22 cellular contexts compared by ENCODE assay signal in genomic region chr3:69319652-69320051, GRCh38.
DNase-seq lines count a peak whose midpoint lies in the region; ATAC-seq and TF ChIP-seq lines count a peak whose summit lies in the region.
"Had no signal": no experiment of that assay in that cellular context is flagged by ENCODE, and none has a peak within 500 bp of the region (broad histone marks: within the 10 kb centered on the region; RNA-seq: fewer than 3 reads in every experiment).

No MANE protein-coding gene starts in this region.

- TF ChIP-seq CTCF in OCI-LY1 (IDR thresholded peaks at IDR 0.05; ENCODE audit: low read length): no peak
- no peak for TF ChIP-seq CTCF in dorsolateral prefrontal cortex (IDR thresholded peaks at IDR 0.05 in 54 of 56, conservative IDR thresholded peaks at IDR 0.05 in 2 of 56; ENCODE audit: low read depth in 1 of 56, partially characterized antibody in 56 of 56)
- no peak for TF ChIP-seq CTCF in PC-9 (conservative IDR thresholded peaks at IDR 0.05)

- H3K4me1 ChIP-seq in OCI-LY1 (ENCODE audit: insufficient read depth, low read length, severe bottlenecking) (peaks cover 39% of the 10 kb centered on the region), PC-9 (replicated peaks; ENCODE audit: insufficient read depth) (no peaks in the 10 kb centered on the region)

- no peaks in the 10 kb centered on the region for H3K27me3 ChIP-seq in OCI-LY1 (ENCODE audit: insufficient read depth, low read length)
- H3K27me3 ChIP-seq in dorsolateral prefrontal cortex: peaks cover 0 to 5% (median 0%) of the 10 kb centered on the region in 45 donors
- no peaks in the 10 kb centered on the region for H3K27me3 ChIP-seq in PC-9 (ENCODE audit: insufficient read depth, low read depth)

- H3K9me2 ChIP-seq in OCI-LY1 (ENCODE audit: low read depth, low read length) (no peaks in the 10 kb centered on the region), PC-9 (ENCODE audit: insufficient read depth) (no peaks in the 10 kb centered on the region)

- no TSS peak for BruUV-seq in PC-9 (replicated peaks; lab: Mats Ljungman, UMichigan)

- POLR2A ChIA-PET in activated CD4-positive, alpha-beta memory T cell treated with anti-CD3 and anti-CD28 coated beads for 36 hours (lab: Charles Lee): no interaction called here
- POLR2A ChIA-PET in activated CD4-positive, alpha-beta memory T cell treated with anti-CD3 and anti-CD28 coated beads, Interleukin-2, amount 10 ng/mL, durations not matched to agents 7 days and 5 days (lab: Charles Lee): no interaction called here
- POLR2A ChIA-PET in PC-9 (lab: Charles Lee; ENCODE audit: unreplicated experiment): no interaction called here

- H3K4me2 ChIP-seq in OCI-LY1 (ENCODE audit: low read length) (peak overlapping the region; percentile 36; the same call in 1 of the 2 replicates), PC-9 (no peak overlapping the region)

- H3K27ac Mint-ChIP-seq in activated CD4-positive, alpha-beta memory T cell treated with anti-CD3 and anti-CD28 coated beads for 36 hours: no peak overlapping the region
- no peak overlapping the region for H3K27ac Mint-ChIP-seq in activated CD4-positive, alpha-beta memory T cell treated with anti-CD3 and anti-CD28 coated beads, Interleukin-2, amount 10 ng/mL, durations not matched to agents 7 days and 5 days
- H3K27ac Mint-ChIP-seq: CD8-positive, alpha-beta memory T cell had no signal

- H3K27ac ChIP-seq in OCI-LY1 (ENCODE audit: low read depth, low read length, poor library complexity, severe bottlenecking): peak overlapping the region; percentile 79
- peak overlapping the region in 58 of 59 donors; percentile 82 to 99 (median 96) for H3K27ac ChIP-seq in dorsolateral prefrontal cortex
- peak overlapping the region; percentile 71 for H3K27ac ChIP-seq in substantia nigra (ENCODE audit: low read depth, low read length, poor library complexity, severe bottlenecking)
- H3K27ac ChIP-seq in PC-9: no peak overlapping the region

- no peaks in the 10 kb centered on the region for H4K20me1 ChIP-seq in OCI-LY1 (ENCODE audit: insufficient read depth, low read length)
- H4K20me1 ChIP-seq in PC-9 (ENCODE audit: insufficient read depth): no peaks in the 10 kb centered on the region

- CTCF ChIA-PET in activated CD4-positive, alpha-beta memory T cell treated with anti-CD3 and anti-CD28 coated beads for 36 hours (lab: Charles Lee): interaction anchor here (0.9 to 2.0 kb wide), 3 partner anchors 9 to 90 kb away, joined by 4 to 5 read pairs (median 5); no protein-coding TSS in a partner anchor
- CTCF ChIA-PET in activated CD4-positive, alpha-beta memory T cell treated with anti-CD3 and anti-CD28 coated beads, Interleukin-2, amount 10 ng/mL, durations not matched to agents 7 days and 5 days (lab: Charles Lee): no interaction called here
- CTCF ChIA-PET in PC-9 (lab: Charles Lee): interaction anchor here (1.6 kb wide), 1 partner anchor 158 kb away, joined by 4 read pairs; no protein-coding TSS in a partner anchor

- intact Hi-C loops in activated CD4-positive, alpha-beta memory T cell treated with anti-CD3 and anti-CD28 coated beads for 36 hours (cut with micrococcal nuclease): no loop called here
- intact Hi-C loops in dorsolateral prefrontal cortex (cut with DNase I) (loop anchor here (5.0 to 10.0 kb wide), 4 partner anchors 68 to 355 kb away; partner anchors contain the start of gene FRMD4B (in 1 of the 2)), PC-9 (cut with micrococcal nuclease; ENCODE audit: unreplicated experiment) (loop anchor here (5.0 to 10.0 kb wide), 2 partner anchors 108 to 635 kb away; no protein-coding TSS in a partner anchor)

- H3K36me3 ChIP-seq in OCI-LY1 (ENCODE audit: insufficient read depth, low read length) (no peaks in the 10 kb centered on the region), PC-9 (ENCODE audit: low read depth) (no peaks in the 10 kb centered on the region)

- no peak overlapping the region for H3K9ac ChIP-seq in OCI-LY1 (ENCODE audit: low read length)

- H3K79me2 ChIP-seq in OCI-LY1 (ENCODE audit: insufficient read depth, low read length) (no peaks in the 10 kb centered on the region), PC-9 (ENCODE audit: low read depth) (no peaks in the 10 kb centered on the region)

- H3K4me3 ChIP-seq in OCI-LY1 (ENCODE audit: low read depth, low read length, poor library complexity, severe bottlenecking) (no peak overlapping the region), dorsolateral prefrontal cortex (no peak overlapping the region), PC-9 (no peak overlapping the region)

- peaks cover 5% of the 10 kb centered on the region for H3K4me1 Mint-ChIP-seq in activated CD4-positive, alpha-beta memory T cell treated with anti-CD3 and anti-CD28 coated beads for 36 hours (ENCODE audit: low read depth)
- no peaks in the 10 kb centered on the region for H3K4me1 Mint-ChIP-seq in activated CD4-positive, alpha-beta memory T cell treated with anti-CD3 and anti-CD28 coated beads, Interleukin-2, amount 10 ng/mL, durations not matched to agents 7 days and 5 days
- H3K4me1 Mint-ChIP-seq: CD8-positive, alpha-beta memory T cell had no signal

- no peaks in the 10 kb centered on the region for H3K36me3 Mint-ChIP-seq in activated CD4-positive, alpha-beta memory T cell treated with anti-CD3 and anti-CD28 coated beads for 36 hours
- H3K36me3 Mint-ChIP-seq in activated CD4-positive, alpha-beta memory T cell treated with anti-CD3 and anti-CD28 coated beads, Interleukin-2, amount 10 ng/mL, durations not matched to agents 7 days and 5 days (ENCODE audit: low read depth): no peaks in the 10 kb centered on the region
- H3K36me3 Mint-ChIP-seq: CD8-positive, alpha-beta memory T cell had no signal

- H2AFZ ChIP-seq in OCI-LY1 (ENCODE audit: low read length) (no peak overlapping the region), PC-9 (no peak overlapping the region)

- H3K27me3 Mint-ChIP-seq in activated CD4-positive, alpha-beta memory T cell treated with anti-CD3 and anti-CD28 coated beads for 36 hours: no peaks in the 10 kb centered on the region
- no peaks in the 10 kb centered on the region for H3K27me3 Mint-ChIP-seq in activated CD4-positive, alpha-beta memory T cell treated with anti-CD3 and anti-CD28 coated beads, Interleukin-2, amount 10 ng/mL, durations not matched to agents 7 days and 5 days
- H3K27me3 Mint-ChIP-seq: CD8-positive, alpha-beta memory T cell had no signal

- H3K9me3 Mint-ChIP-seq in activated CD4-positive, alpha-beta memory T cell treated with anti-CD3 and anti-CD28 coated beads for 36 hours: no peaks in the 10 kb centered on the region
- H3K9me3 Mint-ChIP-seq in activated CD4-positive, alpha-beta memory T cell treated with anti-CD3 and anti-CD28 coated beads, Interleukin-2, amount 10 ng/mL, durations not matched to agents 7 days and 5 days: no peaks in the 10 kb centered on the region
- H3K9me3 Mint-ChIP-seq: CD8-positive, alpha-beta memory T cell had no signal

- no peak overlapping the region for H3K4me3 Mint-ChIP-seq in activated CD4-positive, alpha-beta memory T cell treated with anti-CD3 and anti-CD28 coated beads for 36 hours
- H3K4me3 Mint-ChIP-seq in activated CD4-positive, alpha-beta memory T cell treated with anti-CD3 and anti-CD28 coated beads, Interleukin-2, amount 10 ng/mL, durations not matched to agents 7 days and 5 days: no peak overlapping the region
- H3K4me3 Mint-ChIP-seq: CD8-positive, alpha-beta memory T cell had no signal

- H3K9me3 ChIP-seq in OCI-LY1 (ENCODE audit: low read length) (no peaks in the 10 kb centered on the region), PC-9 (ENCODE audit: insufficient read depth, low read depth) (no peaks in the 10 kb centered on the region)

- H3F3A ChIP-seq in OCI-LY1 (ENCODE audit: insufficient read depth, low read length) (no peaks in the 10 kb centered on the region; the same call in 1 of the 2 replicates), PC-9 (ENCODE audit: insufficient read depth, low read depth) (no peaks in the 10 kb centered on the region)

- ATAC-seq in HG03354 (IDR thresholded peaks at IDR 0.05; ENCODE audit: poor library complexity, severe bottlenecking, unreplicated experiment): no peak
- ATAC-seq in HG02852 (IDR thresholded peaks at IDR 0.05; ENCODE audit: unreplicated experiment): no peak

- peak; percentile 21 for DNase-seq in activated CD4-positive, alpha-beta memory T cell treated with anti-CD3 and anti-CD28 coated beads for 36 hours
- DNase-seq in activated CD4-positive, alpha-beta memory T cell treated with anti-CD3 and anti-CD28 coated beads, Interleukin-2, amount 10 ng/mL, durations not matched to agents 7 days and 5 days: no peak
- no peak for DNase-seq in dorsolateral prefrontal cortex
- DNase-seq in substantia nigra (lab: John Stamatoyannopoulos, UW): no peak
- no peak for DNase-seq in PC-9
- DNase-seq: 8988T; C1 segment of cervical spinal cord; CD8-positive, alpha-beta memory T cell; DMS53; GDM1; H7; Kasumi-1; NCI-H1048; NCI-H1417 treated with DMSO at 0.1 percent for 48 hours; NCI-H187; NCI-H345; NCI-H524; NCI-H774; Right ventricle myocardium superior had no signal
